In the genomic region with DNA sequence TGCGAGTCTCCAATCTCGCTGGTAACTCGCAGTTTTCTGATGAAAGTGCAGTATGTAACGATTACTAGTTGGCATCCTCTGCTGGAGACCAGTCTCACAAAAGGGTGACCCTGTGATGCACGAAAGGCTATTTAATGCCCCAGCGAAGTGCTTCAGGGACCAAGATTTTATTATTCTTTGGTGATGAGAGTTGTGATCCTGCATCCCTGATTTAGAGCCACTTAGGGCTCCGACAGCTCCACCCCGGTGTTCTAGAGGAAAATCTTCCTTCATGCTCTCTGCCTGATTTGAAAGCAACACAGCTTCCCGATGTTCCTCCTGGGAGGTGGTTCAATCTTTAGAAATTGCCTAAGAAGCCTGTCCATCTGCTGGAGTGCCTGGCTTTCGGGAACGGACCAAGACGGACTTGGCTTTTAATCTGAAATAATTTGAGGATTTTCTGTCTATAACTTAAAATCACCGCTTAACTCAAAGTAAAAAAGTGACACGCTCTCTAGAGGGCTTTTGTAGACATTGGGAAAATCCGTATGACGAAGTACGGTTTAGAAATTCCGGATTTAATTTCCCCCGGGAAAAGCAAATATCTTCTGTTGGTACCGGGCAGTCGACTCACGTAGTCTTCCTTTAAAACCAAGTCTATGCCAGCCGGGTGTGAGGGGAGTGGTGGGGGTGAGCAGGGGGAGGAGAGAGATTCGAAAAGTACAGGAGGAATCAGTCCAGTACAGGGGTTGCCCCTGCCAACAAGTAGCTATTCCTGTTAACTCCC, we compare ENCODE assay signal across 8 cellular contexts. TPM values are rescaled to one million over a fixed set of nuclear protein-coding genes. Genes with fewer than 3 reads are reported as not detected.
DNase-seq lines count a peak whose midpoint lies in the region; ATAC-seq, FAIRE-seq and TF ChIP-seq lines count a peak whose summit lies in the region.

No MANE protein-coding gene starts in this region.

- TF ChIP-seq CTCF in bronchial epithelial cell (IDR thresholded peaks at IDR 0.05; ENCODE audit: insufficient read depth, low read length, severe bottlenecking) = no peak

- peak overlapping the region; percentile 99 for H3K4me3 ChIP-seq in bronchial epithelial cell (ENCODE audit: low read depth, low read length)

- FAIRE-seq in bronchial epithelial cell (lab: Jason Lieb, UNC) = no peak

- H3K27ac ChIP-seq in layer of hippocampus (ENCODE audit: low read depth, low read length) = peak overlapping the region; percentile 94

- DNase-seq in DMS79 treated with DMSO at 0.1 percent for 48 hours (lab: John Stamatoyannopoulos, UW) (peak; percentile 67), DMS79 (lab: John Stamatoyannopoulos, UW) (no peak), NCI-H69 (lab: John Stamatoyannopoulos, UW) (peak; percentile 91), bronchial epithelial cell (ENCODE audit: low read depth) (peak; percentile 75), stromal cell of bone marrow (ENCODE audit: low read depth) (peak; percentile 61)

- no peak for ATAC-seq in HG03342 (IDR thresholded peaks at IDR 0.05; ENCODE audit: unreplicated experiment)
- no peak for ATAC-seq in HG02938 (IDR thresholded peaks at IDR 0.05; ENCODE audit: unreplicated experiment)

- no peaks in the 10 kb centered on the region for H3K36me3 ChIP-seq in bronchial epithelial cell (ENCODE audit: control insufficient read depth, insufficient read depth, low read length)

- H3K27me3 ChIP-seq in bronchial epithelial cell (ENCODE audit: control insufficient read depth, insufficient read depth, low read length) = no peaks in the 10 kb centered on the region
- no peaks in the 10 kb centered on the region for H3K27me3 ChIP-seq in layer of hippocampus (ENCODE audit: control insufficient read depth, insufficient read depth, low read length)

RNA-seq across cellular contexts. Expression of a gene that starts 1.0 kb away (rescaled TPM):
- 196 and 294 TPM in 2 replicates for total RNA-seq in bronchial epithelial cell
